In the genomic region with DNA sequence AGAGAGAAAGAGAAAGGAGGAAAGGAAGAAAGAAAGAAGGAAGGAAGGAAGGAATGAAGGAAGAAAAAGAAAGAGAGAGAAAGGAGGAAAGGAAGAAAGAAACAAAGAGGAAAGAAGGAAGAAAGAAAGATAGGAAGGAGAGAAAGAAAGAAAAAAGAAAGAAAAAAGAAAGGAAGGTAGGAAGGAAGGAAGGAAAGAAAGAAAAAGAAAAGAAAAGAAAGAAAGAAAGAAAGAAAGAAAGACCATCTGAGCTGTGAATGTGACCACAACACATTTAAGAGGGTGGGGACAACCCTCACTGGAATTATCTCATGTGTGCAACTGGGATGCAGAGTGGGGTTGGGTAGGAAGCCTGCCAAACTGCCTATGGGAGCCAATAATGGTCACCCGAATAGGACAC, we compare ENCODE assay signal across 18 cellular contexts. TPM values are rescaled to one million over a fixed set of nuclear protein-coding genes. Genes with fewer than 3 reads are reported as not detected.
DNase-seq lines count a peak whose midpoint lies in the region; ATAC-seq and TF ChIP-seq lines count a peak whose summit lies in the region.
"Had no signal": no experiment of that assay in that cellular context is flagged by ENCODE, and none has a peak within 500 bp of the region (broad histone marks: within the 10 kb centered on the region; RNA-seq: fewer than 3 reads in every experiment).

No MANE protein-coding gene starts in this region.

- H3K4me1 ChIP-seq in HEK293 (ENCODE audit: control insufficient read depth, insufficient read depth, low read length) (no peaks in the 10 kb centered on the region), mesenchymal stem cell (ENCODE audit: control insufficient read depth, insufficient read depth, low read depth, low read length) (no peaks in the 10 kb centered on the region)
- H3K4me1 ChIP-seq: Peyer's patch had no signal

- DNase-seq in activated CD8-positive, alpha-beta memory T cell treated with anti-CD3 and anti-CD28 coated beads, Interleukin-2, amount 10 ng/mL, durations not matched to agents 7 days and 5 days: no peak
- DNase-seq in activated CD8-positive, alpha-beta memory T cell treated with anti-CD3 and anti-CD28 coated beads, Interleukin-2, amount 50 U/mL, for 48 hours: no peak
- peak; percentile 2 for DNase-seq in OCI-M1 (lab: John Stamatoyannopoulos, UW)
- DNase-seq in mesenchymal stem cell: no peak
- DNase-seq in NCI-H2227 (lab: John Stamatoyannopoulos, UW; ENCODE audit: unreplicated experiment): no peak
- DNase-seq in T1000 (lab: John Stamatoyannopoulos, UW): no peak
- DNase-seq: C1 segment of cervical spinal cord, DMS79 treated with DMSO at 0.1 percent for 48 hours, KG1, NCI-H1417, NCI-H187, NCI-H226, NCI-H524, NCI-H82, Peyer's patch had no signal

- peaks cover 5% of the 10 kb centered on the region for H3K9me3 Mint-ChIP-seq in activated CD8-positive, alpha-beta memory T cell treated with anti-CD3 and anti-CD28 coated beads, Interleukin-2, amount 10 ng/mL, durations not matched to agents 7 days and 5 days (ENCODE audit: low read depth)

- H3K9me3 ChIP-seq in HEK293 (ENCODE audit: control insufficient read depth, insufficient read depth, low read depth, low read length) (no peaks in the 10 kb centered on the region), mesenchymal stem cell (ENCODE audit: control insufficient read depth, low read length) (no peaks in the 10 kb centered on the region)
- H3K9me3 ChIP-seq: Peyer's patch, SJSA1 had no signal

- CTCF ChIA-PET in activated CD8-positive, alpha-beta memory T cell treated with anti-CD3 and anti-CD28 coated beads, Interleukin-2, amount 10 ng/mL, durations not matched to agents 7 days and 5 days (lab: Charles Lee): interaction anchor here (1.5 to 7.9 kb wide), 4 partner anchors 12 to 181 kb away, joined by 9 to 157 read pairs (median 38); no protein-coding TSS in a partner anchor
- CTCF ChIA-PET in HEK293 (lab: Yijun Ruan, JAX): interaction anchor here (0.8 to 8.0 kb wide), 5 partner anchors 9 to 179 kb away, joined by 3 to 101 read pairs (median 4); no protein-coding TSS in a partner anchor

- peaks cover 17% of the 10 kb centered on the region for H3K36me3 Mint-ChIP-seq in activated CD8-positive, alpha-beta memory T cell treated with anti-CD3 and anti-CD28 coated beads, Interleukin-2, amount 10 ng/mL, durations not matched to agents 7 days and 5 days

- H4K91ac ChIP-seq in mesenchymal stem cell (ENCODE audit: low read length): no peak overlapping the region

- no peak overlapping the region for H3K14ac ChIP-seq in mesenchymal stem cell (ENCODE audit: low read length in 2 of 2)

- H3K27ac Mint-ChIP-seq in activated CD8-positive, alpha-beta memory T cell treated with anti-CD3 and anti-CD28 coated beads, Interleukin-2, amount 10 ng/mL, durations not matched to agents 7 days and 5 days: peak overlapping the region; percentile 29

- H3K27me3 Mint-ChIP-seq in activated CD8-positive, alpha-beta memory T cell treated with anti-CD3 and anti-CD28 coated beads, Interleukin-2, amount 10 ng/mL, durations not matched to agents 7 days and 5 days: peaks cover 2% of the 10 kb centered on the region

- peaks cover 41% of the 10 kb centered on the region for H3K4me1 Mint-ChIP-seq in activated CD8-positive, alpha-beta memory T cell treated with anti-CD3 and anti-CD28 coated beads, Interleukin-2, amount 10 ng/mL, durations not matched to agents 7 days and 5 days

- H3K27me3 ChIP-seq in mesenchymal stem cell (ENCODE audit: control insufficient read depth in 1 of 2, insufficient read depth in 1 of 2, low read length in 2 of 2): peaks cover 8 to 9% of the 10 kb centered on the region in 2 experiments
- H3K27me3 ChIP-seq: Peyer's patch, SJSA1 had no signal

- H2AFZ ChIP-seq in mesenchymal stem cell (ENCODE audit: low read depth, low read length): no peak overlapping the region

- H3K4me3 Mint-ChIP-seq in activated CD8-positive, alpha-beta memory T cell treated with anti-CD3 and anti-CD28 coated beads, Interleukin-2, amount 10 ng/mL, durations not matched to agents 7 days and 5 days: no peak overlapping the region

- H2BK5ac ChIP-seq in mesenchymal stem cell (ENCODE audit: low read depth, low read length, poor library complexity, severe bottlenecking): no peak overlapping the region

- H3K4me3 ChIP-seq in HEK293 (ENCODE audit: low read depth, low read length): no peak overlapping the region
- no peak overlapping the region for H3K4me3 ChIP-seq in mesenchymal stem cell (ENCODE audit: insufficient read depth in 1 of 2, low read depth in 1 of 2, low read length in 2 of 2)
- H3K4me3 ChIP-seq: Peyer's patch, SJSA1 had no signal

- POLR2A ChIA-PET in HEK293 (lab: Yijun Ruan, JAX): no interaction called here

- H3K4ac ChIP-seq in mesenchymal stem cell (ENCODE audit: low read depth in 1 of 2, low read length in 2 of 2): no peak overlapping the region

- no peaks in the 10 kb centered on the region for H3K79me1 ChIP-seq in mesenchymal stem cell (replicated peaks; ENCODE audit: low read length, poor library complexity, severe bottlenecking)

- no peak overlapping the region for H2AK5ac ChIP-seq in mesenchymal stem cell (ENCODE audit: low read length, severe bottlenecking)

- H3K9ac ChIP-seq in mesenchymal stem cell (ENCODE audit: low read length): no peak overlapping the region

- no peak overlapping the region for H3K4me2 ChIP-seq in mesenchymal stem cell (ENCODE audit: low read length, poor library complexity, severe bottlenecking)

- H4K8ac ChIP-seq in mesenchymal stem cell (ENCODE audit: low read length): no peak overlapping the region

- H2BK12ac ChIP-seq in mesenchymal stem cell (ENCODE audit: low read length in 2 of 2): no peak overlapping the region

- H2BK120ac ChIP-seq in mesenchymal stem cell (ENCODE audit: low read depth, low read length): no peak overlapping the region

- H2BK15ac ChIP-seq in mesenchymal stem cell (ENCODE audit: low read depth, poor library complexity, severe bottlenecking): peak overlapping the region; percentile 45

- H3K18ac ChIP-seq in mesenchymal stem cell (ENCODE audit: low read depth in 1 of 2, low read length in 2 of 2): no peak overlapping the region

- H3K27ac ChIP-seq in HEK293 (ENCODE audit: extremely low read depth, low read depth, low read length) (no peak overlapping the region), mesenchymal stem cell (ENCODE audit: low read length, poor library complexity, severe bottlenecking) (no peak overlapping the region)
- H3K27ac ChIP-seq: Peyer's patch, SJSA1 had no signal

- H3K23ac ChIP-seq in mesenchymal stem cell (ENCODE audit: low read length in 2 of 2): no peak overlapping the region

- H3K36me3 ChIP-seq in HEK293 (ENCODE audit: control insufficient read depth in 2 of 2, insufficient read depth in 1 of 2, low read length in 2 of 2) (no peaks in the 10 kb centered on the region), mesenchymal stem cell (ENCODE audit: control insufficient read depth in 1 of 2, insufficient read depth in 2 of 2, low read depth in 1 of 2, low read length in 2 of 2) (no peaks in the 10 kb centered on the region)
- H3K36me3 ChIP-seq: Peyer's patch, SJSA1 had no signal

- TF ChIP-seq CTCF in HEK293 (tag by site-specific recombination; IDR thresholded peaks at IDR 0.05): no peak

- no CpG with 5 or more reads among the region's 1 CpG for WGBS in mesenchymal stem cell

- no peak for ATAC-seq in activated CD8-positive, alpha-beta memory T cell treated with anti-CD3 and anti-CD28 coated beads, Interleukin-2, amount 10 ng/mL, durations not matched to agents 7 days and 5 days

TF ChIP-seq in HEK293, 187 proteins besides CTCF, POLR2A, EP300 and RAD21 (continues in another document):
- no peak for TF ChIP-seq ZNF658 (tag by site-specific recombination; IDR thresholded peaks at IDR 0.05)
- no peak for TF ChIP-seq ZNF747 (tag by site-specific recombination; IDR thresholded peaks at IDR 0.05)
- TF ChIP-seq FEZF1 (tag by site-specific recombination; IDR thresholded peaks at IDR 0.05): no peak
- TF ChIP-seq ZNF248 (tag by site-specific recombination; IDR thresholded peaks at IDR 0.05): no peak
- peak; percentile 97 for TF ChIP-seq ZNF366 (tag by site-specific recombination; conservative IDR thresholded peaks at IDR 0.05)
- TF ChIP-seq ZNF433 (tag by site-specific recombination; IDR thresholded peaks at IDR 0.05; ENCODE audit: low read depth): no peak
- peak; percentile 66 for TF ChIP-seq PRDM1 (tag by site-specific recombination; IDR thresholded peaks at IDR 0.05)

RNA-seq across cellular contexts. Expression of a gene that starts 36.0 kb away (rescaled TPM):
- total RNA-seq in activated CD8-positive, alpha-beta memory T cell treated with anti-CD3 and anti-CD28 coated beads, Interleukin-2, amount 10 ng/mL, durations not matched to agents 7 days and 5 days: 10 to 100 TPM; 74.6 to 81.3 TPM
- polyA plus RNA-seq in mesenchymal stem cell (2013, experiment 1 of 2): not detected
- 0.04 TPM for polyA plus RNA-seq in mesenchymal stem cell (2013, experiment 2 of 2)
- total RNA-seq: H1, SJSA1 had no signal
- polyA plus RNA-seq: H1 had no signal

RNA-seq across cellular contexts. Expression of a gene that starts 58.5 kb away (rescaled TPM):
- total RNA-seq in activated CD8-positive, alpha-beta memory T cell treated with anti-CD3 and anti-CD28 coated beads, Interleukin-2, amount 10 ng/mL, durations not matched to agents 7 days and 5 days: 1 to 10 TPM in 1 of 2 experiments, under 1 TPM in 1; 0.75 to 1.1 TPM
- 63.4 TPM for polyA plus RNA-seq in mesenchymal stem cell (2013, experiment 1 of 2)
- polyA plus RNA-seq in mesenchymal stem cell (2013, experiment 2 of 2): 61.6 TPM
